In the genomic region with DNA sequence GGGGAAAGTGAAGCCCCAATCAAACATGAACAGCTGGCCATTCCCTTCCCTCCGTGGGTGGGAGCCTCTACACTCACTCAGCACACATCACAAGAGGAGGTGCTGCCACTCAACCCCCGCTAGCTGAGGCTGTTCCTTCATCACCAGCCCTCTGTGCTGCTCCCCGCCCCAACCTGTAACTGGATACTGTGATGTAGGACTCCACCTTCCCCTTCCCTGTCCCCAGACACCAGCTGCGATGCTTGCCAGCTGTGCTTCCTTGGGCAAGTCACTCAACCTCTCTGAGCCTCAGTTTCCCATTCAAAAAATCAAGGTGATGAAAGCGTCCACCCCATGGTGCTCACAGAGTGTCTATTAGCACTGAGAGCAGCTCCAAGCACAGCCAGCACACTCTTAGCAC, we compare ENCODE assay signal across 23 cellular contexts.
"Had no signal": no experiment of that assay in that cellular context is flagged by ENCODE, and none has a peak within 500 bp of the region (broad histone marks: within the 10 kb centered on the region; RNA-seq: fewer than 3 reads in every experiment).

No MANE protein-coding gene starts in this region.

- H3K4me3 ChIP-seq: ascending aorta, breast epithelium, gastrocnemius medialis, heart right ventricle, mucosa of descending colon, transverse colon had no signal

- H3K36me3 ChIP-seq: ascending aorta, breast epithelium, gastrocnemius medialis, heart right ventricle, neutrophil, transverse colon had no signal

- H3K27ac ChIP-seq: ascending aorta, breast epithelium, heart right ventricle, neutrophil, parathyroid adenoma, transverse colon had no signal

- ATAC-seq: activated naive CD8-positive, alpha-beta T cell treated with anti-CD3 and anti-CD28 coated beads, Interleukin-2, amount 50 U/mL, for 24 hours; gastrocnemius medialis; heart right ventricle; mucosa of descending colon; naive thymus-derived CD8-positive, alpha-beta T cell had no signal

- H3K27me3 ChIP-seq: ascending aorta, breast epithelium, gastrocnemius medialis, heart right ventricle, neutrophil, transverse colon had no signal

- DNase-seq: activated CD4-positive, CD25-positive, alpha-beta regulatory T cell treated with anti-CD3 and anti-CD28 coated beads, Interleukin-2, amount 50 U/mL, for 72 hours; activated naive CD4-positive, alpha-beta T cell treated with anti-CD3 and anti-CD28 coated beads for 36 hours; activated naive CD8-positive, alpha-beta T cell treated with anti-CD3 and anti-CD28 coated beads, Interleukin-2, amount 50 U/mL, for 24 hours; activated T-cell treated with anti-CD3 and anti-CD28 coated beads for 4 hours; cerebellar nuclear complex; dermis blood vessel endothelial cell; endodermal cell; erythroblast; gastrocnemius medialis; heart right ventricle; mammary epithelial cell; mucosa of descending colon; naive thymus-derived CD8-positive, alpha-beta T cell; retina; small intestine; stimulated activated CD4-positive, alpha-beta T cell treated with anti-CD3 and anti-CD28 coated beads, Interleukin-4, amount 100 ng/mL, for 24 hours; stimulated activated naive CD4-positive, alpha-beta T cell treated with Interleukin-2 at 50 U/mL for 16 hours; substantia nigra; transverse colon had no signal

- H3K9me3 ChIP-seq: ascending aorta, gastrocnemius medialis, mucosa of descending colon, neutrophil, transverse colon had no signal

- H3K4me1 ChIP-seq: ascending aorta, breast epithelium, parathyroid adenoma, transverse colon had no signal
